Comparison of ENCODE assay signal across 12 cellular contexts in the genomic region with DNA sequence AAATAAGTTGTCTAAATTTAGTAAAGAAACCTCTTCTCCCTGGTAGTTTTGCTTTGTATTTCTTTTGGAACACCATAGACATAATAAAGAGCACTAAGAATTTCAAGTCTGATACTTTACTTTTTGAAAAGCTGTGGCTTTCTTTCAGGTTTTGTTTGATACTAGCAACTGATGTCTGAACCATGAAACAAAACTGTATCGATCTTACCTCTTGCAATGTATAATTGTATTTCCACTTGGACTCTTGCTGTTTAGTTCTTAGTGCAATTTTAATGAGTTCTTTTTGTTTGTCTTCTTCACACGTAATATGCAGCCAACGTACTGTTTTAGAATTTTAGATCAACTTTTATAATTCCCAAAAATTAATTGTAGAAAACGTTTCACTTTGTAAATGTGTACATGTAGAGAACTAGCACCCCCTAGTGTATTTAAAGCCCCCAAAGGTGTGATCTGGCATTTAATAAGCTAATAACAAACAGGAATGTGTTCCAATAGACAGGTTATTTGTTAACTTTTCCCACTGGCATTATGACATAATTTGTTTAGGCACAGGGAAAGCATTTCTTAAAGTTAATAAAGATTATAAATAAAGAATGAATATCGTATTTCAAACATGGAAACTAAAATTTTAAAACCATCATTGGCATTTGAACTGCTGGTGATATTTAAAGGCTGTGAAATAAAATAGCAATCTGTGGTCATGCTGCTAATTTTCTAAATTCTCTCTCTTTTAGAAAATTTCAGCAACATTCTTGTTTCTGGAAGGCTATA.
DNase-seq lines count a peak whose midpoint lies in the region; ATAC-seq and TF ChIP-seq lines count a peak whose summit lies in the region.
"Had no signal": no experiment of that assay in that cellular context is flagged by ENCODE, and none has a peak within 500 bp of the region (broad histone marks: within the 10 kb centered on the region; RNA-seq: fewer than 3 reads in every experiment).

No MANE protein-coding gene starts in this region.

- intact Hi-C loops in heart right ventricle (cut with DNase I): no loop called here

- no peak overlapping the region for H3K4me3 ChIP-seq in heart right ventricle
- no peak overlapping the region for H3K4me3 ChIP-seq in right atrium auricular region
- peak overlapping the region; percentile 56 for H3K4me3 ChIP-seq in OCI-LY3 (ENCODE audit: low read length)
- H3K4me3 ChIP-seq: K562, SJCRH30 had no signal

- TF ChIP-seq CTCF in heart right ventricle (IDR thresholded peaks at IDR 0.05) (peak in 7 of 9 donors; percentile 24 to 54 (median 33)), right atrium auricular region (IDR thresholded peaks at IDR 0.05) (peak in 1 of 2 donors; percentile 51), OCI-LY3 (IDR thresholded peaks at IDR 0.05; ENCODE audit: low read depth, low read length) (peak; percentile 78), foreskin keratinocyte (conservative IDR thresholded peaks at IDR 0.05) (peak; percentile 52)

- H2AFZ ChIP-seq in OCI-LY3 (ENCODE audit: low read depth, low read length): 0 out of 2 replicates have a peak overlapping the region, but pooled peaks have one; percentile 25

- no peaks in the 10 kb centered on the region for H3K9me3 ChIP-seq in heart right ventricle
- H3K9me3 ChIP-seq in right atrium auricular region: no peaks in the 10 kb centered on the region
- H3K9me3 ChIP-seq in OCI-LY3 (ENCODE audit: insufficient read depth, low read length): no peaks in the 10 kb centered on the region
- H3K9me3 ChIP-seq: SJCRH30 had no signal

- H4K20me1 ChIP-seq in OCI-LY3 (ENCODE audit: insufficient read depth, low read length): no peaks in the 10 kb centered on the region

- H3K4me1 ChIP-seq in heart right ventricle: no peaks in the 10 kb centered on the region
- H3K4me1 ChIP-seq in right atrium auricular region: no peaks in the 10 kb centered on the region
- no peaks in the 10 kb centered on the region for H3K4me1 ChIP-seq in OCI-LY3 (ENCODE audit: low read length)
- H3K4me1 ChIP-seq in foreskin keratinocyte: no peaks in the 10 kb centered on the region
- H3K4me1 ChIP-seq: SJCRH30 had no signal

- peaks cover 0 to 8% (median 0%) of the 10 kb centered on the region in 7 donors for H3K27me3 ChIP-seq in heart right ventricle
- H3K27me3 ChIP-seq in right atrium auricular region: no peaks in the 10 kb centered on the region
- peaks cover 17% of the 10 kb centered on the region for H3K27me3 ChIP-seq in OCI-LY3 (ENCODE audit: low read depth, low read length)
- peaks cover 25% of the 10 kb centered on the region for H3K27me3 ChIP-seq in foreskin keratinocyte

- H3K36me3 ChIP-seq in heart right ventricle (no peaks in the 10 kb centered on the region), right atrium auricular region (no peaks in the 10 kb centered on the region), OCI-LY3 (replicated peaks; ENCODE audit: low read depth, low read length) (no peaks in the 10 kb centered on the region)
- H3K36me3 ChIP-seq: SJCRH30 had no signal

- H3K9ac ChIP-seq in OCI-LY3 (ENCODE audit: low read length): 0 out of 2 replicates have a peak overlapping the region, but pooled peaks have one; percentile 1

- 45 to 52% methylated on average over 5 of the region's 5 CpGs for WGBS in heart right ventricle, 2 donors

- H3K79me2 ChIP-seq in OCI-LY3 (ENCODE audit: low read length): no peaks in the 10 kb centered on the region

- H3K27ac ChIP-seq in heart right ventricle: no peak overlapping the region
- no peak overlapping the region for H3K27ac ChIP-seq in right atrium auricular region
- H3K27ac ChIP-seq in OCI-LY3 (ENCODE audit: low read length): no peak overlapping the region
- no peak overlapping the region for H3K27ac ChIP-seq in foreskin keratinocyte
- H3K27ac ChIP-seq: SJCRH30 had no signal

- DNase-seq in heart right ventricle (no peak), right atrium auricular region (ENCODE audit: low spot score) (no peak), foreskin keratinocyte (no peak), GM03348 (ENCODE audit: low spot score) (no peak)
- DNase-seq: activated CD8-positive, alpha-beta memory T cell treated with anti-CD3 and anti-CD28 coated beads, Interleukin-2, amount 50 U/mL, for 4 hours had no signal

- H3K4me2 ChIP-seq in OCI-LY3 (ENCODE audit: low read length): peak overlapping the region; percentile 67

- ATAC-seq in heart right ventricle (no peak), foreskin keratinocyte (no peak), GM21515 (IDR thresholded peaks at IDR 0.05; ENCODE audit: unreplicated experiment) (no peak), GM19035 (IDR thresholded peaks at IDR 0.05; ENCODE audit: unreplicated experiment) (no peak), GM18868 (IDR thresholded peaks at IDR 0.05; ENCODE audit: unreplicated experiment) (no peak)
- ATAC-seq: K562; stimulated activated effector memory CD8-positive, alpha-beta T cell treated with anti-CD3 and anti-CD28 coated beads, Interleukin-12 subunit alpha, Interleukin-12 subunit beta, amount 100 ng/mL, for 72 hours had no signal
